Comparison of ENCODE assay signal across 11 cellular contexts in the genomic region with DNA sequence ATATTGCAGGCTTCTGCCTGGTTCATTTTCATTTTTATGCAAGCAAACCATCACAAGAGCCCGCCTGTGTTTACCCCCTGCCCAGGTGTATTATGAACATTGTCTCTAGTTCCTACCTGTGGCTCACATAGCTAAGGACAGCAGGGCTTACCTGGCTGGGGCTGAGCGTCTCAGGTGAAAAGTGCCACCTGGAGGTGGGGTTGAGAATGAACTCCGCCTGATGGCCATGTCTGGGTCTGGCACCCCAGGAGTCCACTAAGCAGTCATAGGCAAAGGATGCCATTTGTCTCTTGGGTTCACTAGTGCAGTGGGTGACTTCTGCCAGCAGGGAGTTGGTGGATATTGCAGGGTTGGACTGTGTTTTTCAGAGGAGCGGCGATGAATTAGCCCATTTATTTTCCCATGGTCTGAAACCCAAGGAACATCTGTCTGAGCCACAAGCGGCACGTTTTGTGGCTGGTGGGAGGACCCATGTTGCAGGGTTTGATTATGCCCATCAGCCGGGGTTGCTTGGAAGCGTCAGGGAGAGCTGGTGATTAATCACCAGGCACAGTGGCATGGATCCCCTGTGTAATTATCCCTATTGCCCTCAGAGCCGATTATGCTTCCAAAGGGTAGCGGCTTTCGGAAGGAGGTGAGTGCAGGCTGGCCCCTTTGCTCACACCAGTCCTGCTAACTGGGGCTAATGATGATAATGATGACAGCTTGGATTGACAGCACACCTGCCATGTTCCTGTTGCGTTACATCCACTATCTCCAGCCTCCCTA.
DNase-seq lines count a peak whose midpoint lies in the region; FAIRE-seq and TF ChIP-seq lines count a peak whose summit lies in the region.
"Had no signal": no experiment of that assay in that cellular context is flagged by ENCODE, and none has a peak within 500 bp of the region (broad histone marks: within the 10 kb centered on the region; RNA-seq: fewer than 3 reads in every experiment).

No MANE protein-coding gene starts in this region.

- no peak overlapping the region for H4K91ac ChIP-seq in H9 (ENCODE audit: insufficient read length, low read depth, low read length)

- no peak for TF ChIP-seq POLR2A in testis (IDR thresholded peaks at IDR 0.05)

- H3K9ac ChIP-seq in H9 (ENCODE audit: extremely low read depth, insufficient read length, low read length) (no peak overlapping the region), kidney (ENCODE audit: low read length in 2 of 2) (no peak overlapping the region)

- H3K36me3 Mint-ChIP-seq in H9 (ENCODE audit: insufficient read depth in 1 of 3, low read depth in 3 of 3) = no peaks in the 10 kb centered on the region; a peak in 1 of 7 replicates

- H2BK12ac ChIP-seq in H9 (ENCODE audit: insufficient read length, low read depth, low read length) = no peak overlapping the region

- H3K27ac Mint-ChIP-seq in H9 = no peak overlapping the region

- H3K36me3 ChIP-seq in iPS DF 6.9 (ENCODE audit: control insufficient read depth, insufficient read depth, low read length) (no peaks in the 10 kb centered on the region), kidney (ENCODE audit: control insufficient read depth in 1 of 2, insufficient read depth in 2 of 2, low read length in 2 of 2) (no peaks in the 10 kb centered on the region), testis (ENCODE audit: low read depth, missing control alignments) (no peaks in the 10 kb centered on the region)

- H3K4me1 Mint-ChIP-seq in H9 = peaks cover 0 to 2% of the 10 kb centered on the region in 2 experiments; a peak in 1 of 4 replicates

- WGBS in H9 (ENCODE audit: extremely low coverage, insufficient read length, low lambda C conversion rate) = no CpG with 5 or more reads among the region's 13 CpGs
- WGBS in iPS DF 6.9 (ENCODE audit: insufficient coverage, insufficient read length) = no CpG with 5 or more reads among the region's 13 CpGs
- 51 to 61% methylated on average over 10 to 13 of the region's 13 CpGs for WGBS in testis, 2 donors

- peaks cover 4% of the 10 kb centered on the region for H3K27me3 Mint-ChIP-seq in H9 (ENCODE audit: low read depth)

- no peak overlapping the region for H3K18ac ChIP-seq in H9 (ENCODE audit: insufficient read length, low read depth, low read length)

- no peak overlapping the region for H2AK5ac ChIP-seq in H9 (ENCODE audit: insufficient read length, low read length)

- no peaks in the 10 kb centered on the region for H3K4me1 ChIP-seq in H9 (ENCODE audit: insufficient read depth, low read length)
- no peaks in the 10 kb centered on the region for H3K4me1 ChIP-seq in iPS DF 6.9 (ENCODE audit: control insufficient read depth, insufficient read depth, low read length)
- no peaks in the 10 kb centered on the region for H3K4me1 ChIP-seq in kidney (ENCODE audit: control insufficient read depth in 1 of 2, insufficient read depth in 1 of 2, low read depth in 1 of 2, low read length in 2 of 2)
- no peaks in the 10 kb centered on the region for H3K4me1 ChIP-seq in testis

- no peaks in the 10 kb centered on the region for H3K9me3 Mint-ChIP-seq in H9

- no peak overlapping the region for H3K4me3 Mint-ChIP-seq in H9

- intact Hi-C loops in posterior vena cava (cut with DNase I) (no loop called here), kidney (cut with DNase I) (no loop called here), testis (cut with DNase I; ENCODE audit: low total_unique reads) (no loop called here)

- H4K5ac ChIP-seq in H9 (ENCODE audit: insufficient read length, low read depth, low read length) = no peak overlapping the region

- H3K14ac ChIP-seq in H9 (ENCODE audit: insufficient read depth, low read length) = no peak overlapping the region

- no peak overlapping the region for H2AFZ ChIP-seq in H9 (ENCODE audit: low read length)

- no peaks in the 10 kb centered on the region for H3K79me1 ChIP-seq in H9 (ENCODE audit: insufficient read depth, low read depth, low read length, poor library complexity, severe bottlenecking)

- H3T11ph ChIP-seq in H9 (ENCODE audit: low read length) = no peak overlapping the region

- no peak overlapping the region for H3K23ac ChIP-seq in H9 (ENCODE audit: insufficient read length, low read depth, low read length)

- no peak overlapping the region for H2BK120ac ChIP-seq in H9 (ENCODE audit: low read depth, low read length, poor library complexity, severe bottlenecking)

- no peak for FAIRE-seq in kidney (lab: Jason Lieb, UNC)
- FAIRE-seq: GM19239 had no signal

- H2BK5ac ChIP-seq in H9 (ENCODE audit: insufficient read length, low read length) = no peak overlapping the region

- H3K4me3 ChIP-seq in AG10803 (ENCODE audit: low read length) = no peak overlapping the region
- H3K4me3 ChIP-seq in iPS DF 6.9 (ENCODE audit: low read length) = no peak overlapping the region
- H3K4me3 ChIP-seq in kidney (ENCODE audit: low read length in 2 of 2) = no peak overlapping the region
- no peak overlapping the region for H3K4me3 ChIP-seq in testis

- H4K8ac ChIP-seq in H9 (replicated peaks; ENCODE audit: insufficient read length, low read depth, low read length) = no peak overlapping the region

- no peak overlapping the region for H3K4me2 ChIP-seq in H9 (ENCODE audit: insufficient read depth, insufficient read length, low read length)

- H3K79me2 ChIP-seq in H9 (ENCODE audit: insufficient read depth, low read length) = no peaks in the 10 kb centered on the region

- no peak overlapping the region for H2BK15ac ChIP-seq in H9 (ENCODE audit: low read depth, low read length)

- H3K9me3 ChIP-seq in H9 (ENCODE audit: control insufficient read depth, low read depth, low read length) (no peaks in the 10 kb centered on the region), iPS DF 6.9 (ENCODE audit: control insufficient read depth, insufficient read depth, low read length) (no peaks in the 10 kb centered on the region), kidney (ENCODE audit: control insufficient read depth in 1 of 2, low read length in 2 of 2) (no peaks in the 10 kb centered on the region), testis (no peaks in the 10 kb centered on the region)

- no peak for DNase-seq in AG10803 (ENCODE audit: low read depth)
- peak; percentile 78 for DNase-seq in H9
- peak; percentile 1 for DNase-seq in OCI-M1 (lab: John Stamatoyannopoulos, UW)
- DNase-seq in iPS DF 6.9 (ENCODE audit: low read depth, low spot score) = peak; percentile 54
- no peak for DNase-seq in posterior vena cava (ENCODE audit: low spot score)
- DNase-seq in T1000 (lab: John Stamatoyannopoulos, UW) = no peak
- DNase-seq in kidney = no peak
- DNase-seq in testis = no peak
- DNase-seq: activated CD8-positive, alpha-beta memory T cell treated with anti-CD3 and anti-CD28 coated beads for 24 hours; cerebellar nuclear complex had no signal

- H2BK20ac ChIP-seq in H9 (ENCODE audit: low read depth, low read length, poor library complexity, severe bottlenecking) = no peak overlapping the region

- no peaks in the 10 kb centered on the region for H4K20me1 ChIP-seq in H9 (ENCODE audit: control insufficient read depth, insufficient read depth, insufficient read length)

- H3K27ac ChIP-seq in H9 (ENCODE audit: insufficient read length, low read depth, low read length) (no peak overlapping the region), iPS DF 6.9 (ENCODE audit: low read length) (no peak overlapping the region), kidney (ENCODE audit: low read depth in 2 of 2, low read length in 2 of 2) (no peak overlapping the region), testis (no peak overlapping the region)

- TF ChIP-seq CTCF in AG10803 (conservative IDR thresholded peaks at IDR 0.05; ENCODE audit: low read length) (peak; percentile 14; the same call in 1 of the 2 replicates), H9 (conservative IDR thresholded peaks at IDR 0.05) (peak; percentile 77), kidney (IDR thresholded peaks at IDR 0.05; ENCODE audit: borderline replicate concordance, extremely low read depth, insufficient read depth) (no peak), testis (IDR thresholded peaks at IDR 0.05) (no peak)

- no peaks in the 10 kb centered on the region for H3K27me3 ChIP-seq in H9 (ENCODE audit: insufficient read depth, low read length)
- H3K27me3 ChIP-seq in iPS DF 6.9 (ENCODE audit: control insufficient read depth, insufficient read depth, low read length) = no peaks in the 10 kb centered on the region
- no peaks in the 10 kb centered on the region for H3K27me3 ChIP-seq in testis

- no peak overlapping the region for H3K4ac ChIP-seq in H9 (ENCODE audit: low read depth, low read length)

- H3K56ac ChIP-seq in H9 (ENCODE audit: insufficient read length, low read depth, low read length) = no peak overlapping the region

- no peaks in the 10 kb centered on the region for H3K23me2 ChIP-seq in H9 (ENCODE audit: insufficient read length, low read depth, low read length, poor library complexity, severe bottlenecking)

Comparison
In these comparisons a context has a peak if more than half of its experiments do, and no peak if none do; other contexts are left out.
1. DNase-seq: peak in H9 (single experiment), OCI-M1 (single experiment) and iPS DF 6.9 (single experiment); none in AG10803 (single experiment), posterior vena cava (single experiment), T1000 (single experiment), kidney (single experiment) and testis (single experiment).
2. CTCF ChIP-seq: peak in AG10803 (single experiment) and H9 (single experiment); none in kidney (single experiment) and testis (0 of 3).